In the genomic region with DNA sequence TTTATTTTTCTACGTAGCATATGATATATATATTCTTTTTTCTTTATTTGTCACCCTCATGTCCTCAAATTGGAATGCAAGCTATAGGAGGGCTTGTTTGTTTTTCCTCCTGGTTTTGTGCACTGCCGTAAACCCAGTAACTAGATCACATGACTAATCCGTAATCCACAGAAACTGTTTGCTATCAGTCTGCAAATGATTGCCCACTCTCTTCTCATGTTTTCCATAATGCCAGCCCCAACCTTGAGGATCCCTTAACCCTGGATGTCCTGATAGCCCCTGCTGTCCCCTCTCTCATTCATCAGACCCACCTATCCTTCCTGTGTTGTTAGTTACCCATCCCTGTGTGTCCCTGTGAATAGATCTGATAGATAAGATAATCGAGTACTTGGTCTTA, we compare ENCODE assay signal across 2 cellular contexts.
TF ChIP-seq lines count a peak whose summit lies in the region.

No MANE protein-coding gene starts in this region.

TF ChIP-seq in HepG2, 621 proteins besides CTCF, POLR2A, EP300 and RAD21:
- TF ChIP-seq RCOR2 (CRISPR knock-in tag; IDR thresholded peaks at IDR 0.05) (no peak), PHB2 (IDR thresholded peaks at IDR 0.05; ENCODE audit: partially characterized antibody) (no peak), ZNF607 (CRISPR knock-in tag; IDR thresholded peaks at IDR 0.05; ENCODE audit: borderline replicate concordance) (no peak), FOXA1 (IDR thresholded peaks at IDR 0.05) (no peak), FOXA1 (CRISPR knock-in tag; IDR thresholded peaks at IDR 0.05) (no peak)
- TF ChIP-seq, protein P1, sequence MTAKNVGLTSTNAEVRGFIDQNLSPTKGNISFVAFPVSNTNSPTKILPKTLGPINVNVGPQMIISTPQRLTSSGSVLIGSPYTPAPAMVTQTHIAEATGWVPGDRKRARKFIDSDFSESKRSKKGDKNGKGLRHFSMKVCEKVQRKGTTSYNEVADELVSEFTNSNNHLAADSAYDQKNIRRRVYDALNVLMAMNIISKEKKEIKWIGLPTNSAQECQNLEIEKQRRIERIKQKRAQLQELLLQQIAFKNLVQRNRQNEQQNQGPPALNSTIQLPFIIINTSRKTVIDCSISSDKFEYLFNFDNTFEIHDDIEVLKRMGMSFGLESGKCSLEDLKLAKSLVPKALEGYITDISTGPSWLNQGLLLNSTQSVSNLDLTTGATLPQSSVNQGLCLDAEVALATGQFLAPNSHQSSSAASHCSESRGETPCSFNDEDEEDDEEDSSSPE (CRISPR knock-in tag; IDR thresholded peaks at IDR 0.05), result no peak
TF ChIP-seq in HepG2: peak in this region for 0.

TF ChIP-seq in K562, 482 proteins besides CTCF, POLR2A, EP300 and RAD21:
- TF ChIP-seq, protein P2, sequence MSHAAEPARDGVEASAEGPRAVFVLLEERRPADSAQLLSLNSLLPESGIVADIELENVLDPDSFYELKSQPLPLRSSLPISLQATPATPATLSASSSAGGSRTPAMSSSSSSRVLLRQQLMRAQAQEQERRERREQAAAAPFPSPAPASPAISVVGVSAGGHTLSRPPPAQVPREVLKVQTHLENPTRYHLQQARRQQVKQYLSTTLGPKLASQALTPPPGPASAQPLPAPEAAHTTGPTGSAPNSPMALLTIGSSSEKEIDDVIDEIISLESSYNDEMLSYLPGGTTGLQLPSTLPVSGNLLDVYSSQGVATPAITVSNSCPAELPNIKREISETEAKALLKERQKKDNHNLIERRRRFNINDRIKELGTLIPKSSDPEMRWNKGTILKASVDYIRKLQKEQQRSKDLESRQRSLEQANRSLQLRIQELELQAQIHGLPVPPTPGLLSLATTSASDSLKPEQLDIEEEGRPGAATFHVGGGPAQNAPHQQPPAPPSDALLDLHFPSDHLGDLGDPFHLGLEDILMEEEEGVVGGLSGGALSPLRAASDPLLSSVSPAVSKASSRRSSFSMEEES (CRISPR knock-in tag; IDR thresholded peaks at IDR 0.05), result peak; percentile 55
- TF ChIP-seq SLC30A9 (CRISPR knock-in tag; IDR thresholded peaks at IDR 0.05), result no peak
